In genomic region chr20:58888521-58889333, GRCh38 we compare ENCODE assay signal across 8 cellular contexts. TPM values are rescaled to one million over a fixed set of nuclear protein-coding genes. Genes with fewer than 3 reads are reported as not detected.
DNase-seq lines count a peak whose midpoint lies in the region; ATAC-seq and TF ChIP-seq lines count a peak whose summit lies in the region.

No MANE protein-coding gene starts in this region.

- TF ChIP-seq CTCF in CD14-positive monocyte (IDR thresholded peaks at IDR 0.05) (no peak), fibroblast of villous mesenchyme (IDR thresholded peaks at IDR 0.05; ENCODE audit: insufficient read depth, low read depth, low read length) (no peak), neural crest cell (conservative IDR thresholded peaks at IDR 0.05) (no peak)

- H3K4me3 ChIP-seq in HUES48 (ENCODE audit: low read depth, low read length), result peak overlapping the region; percentile 87
- H3K4me3 ChIP-seq in fibroblast of villous mesenchyme (ENCODE audit: low read depth, low read length), result peak overlapping the region; percentile 77
- peak overlapping the region; percentile 81 to 85 for H3K4me3 ChIP-seq in stomach smooth muscle (ENCODE audit: low read length in 2 of 2)

- H3K36me3 ChIP-seq in HUES48 (ENCODE audit: control insufficient read depth, insufficient read depth, low read length), result peaks cover 16% of the 10 kb centered on the region
- no peaks in the 10 kb centered on the region for H3K36me3 ChIP-seq in stomach smooth muscle (ENCODE audit: control insufficient read depth in 2 of 2, insufficient read depth in 2 of 2, low read length in 2 of 2)

- H3K27me3 Mint-ChIP-seq in CD14-positive monocyte (ENCODE audit: low read depth in 3 of 3) (peaks cover 2 to 7% (median 3%) of the 10 kb centered on the region in 3 donors), neural crest cell (ENCODE audit: low read depth) (peaks cover 9% of the 10 kb centered on the region)

- H3K9ac ChIP-seq in HUES48 (ENCODE audit: low read depth, low read length), result peak overlapping the region; percentile 82
- peak overlapping the region; percentile 64 to 75 for H3K9ac ChIP-seq in stomach smooth muscle (ENCODE audit: low read length in 2 of 2)

- peak overlapping the region in 4 of 7 donors; percentile 32 to 75 (median 58) for H3K27ac Mint-ChIP-seq in CD14-positive monocyte
- H3K27ac Mint-ChIP-seq in neural crest cell (ENCODE audit: unreplicated experiment), result no peak overlapping the region

- H3K4me3 Mint-ChIP-seq in CD14-positive monocyte (peak overlapping the region; percentile 77 to 82), neural crest cell (peak overlapping the region; percentile 94)

- intact Hi-C loops in CD14-positive monocyte (cut with micrococcal nuclease), result loop anchor here in 1 of 2 donors (10.0 kb wide), 1 partner anchor 116 kb away; the partner anchor contains the start of gene CTSZ

- H3K4me1 Mint-ChIP-seq in CD14-positive monocyte, result peaks cover 15% of the 10 kb centered on the region
- H3K4me1 Mint-ChIP-seq in neural crest cell, result peaks cover 25% of the 10 kb centered on the region

- ATAC-seq in GM19463 (IDR thresholded peaks at IDR 0.05; ENCODE audit: unreplicated experiment), result peak; percentile 37

- H3K9me3 ChIP-seq in HUES48 (ENCODE audit: control insufficient read depth, insufficient read depth, low read length) (no peaks in the 10 kb centered on the region), stomach smooth muscle (ENCODE audit: control insufficient read depth in 2 of 2, low read length in 2 of 2) (no peaks in the 10 kb centered on the region)

- DNase-seq in CD14-positive monocyte (ENCODE audit: low spot score) (peak; percentile 79), RPMI8226 (peak; percentile 87), fibroblast of villous mesenchyme (ENCODE audit: low read depth) (peak; percentile 89), neural crest cell (ENCODE audit: low read depth, low spot score) (peak; percentile 78)
- peak; percentile 77 for DNase-seq in activated effector memory CD4-positive, alpha-beta T cell treated with Interleukin-2 at 50 U/mL for 16 hours

- H3K36me3 Mint-ChIP-seq in CD14-positive monocyte, result no peaks in the 10 kb centered on the region
- peaks cover 7% of the 10 kb centered on the region for H3K36me3 Mint-ChIP-seq in neural crest cell (ENCODE audit: low read depth)

- no peaks in the 10 kb centered on the region for H3K9me3 Mint-ChIP-seq in CD14-positive monocyte
- H3K9me3 Mint-ChIP-seq in neural crest cell, result no peaks in the 10 kb centered on the region

- H3K27me3 ChIP-seq in HUES48 (ENCODE audit: control insufficient read depth, insufficient read depth, low read length) (no peaks in the 10 kb centered on the region; the same call in 1 of the 2 replicates), stomach smooth muscle (ENCODE audit: control insufficient read depth in 1 of 2, insufficient read depth in 2 of 2, low read length in 2 of 2) (no peaks in the 10 kb centered on the region)

- H3K27ac ChIP-seq in HUES48 (ENCODE audit: low read depth, low read length) (no peak overlapping the region), stomach smooth muscle (ENCODE audit: low read length) (no peak overlapping the region)

- peaks cover 18% of the 10 kb centered on the region for H3K4me1 ChIP-seq in HUES48 (ENCODE audit: control insufficient read depth, insufficient read depth, low read length)
- peaks cover 8% of the 10 kb centered on the region for H3K4me1 ChIP-seq in stomach smooth muscle (ENCODE audit: control insufficient read depth, insufficient read depth, low read length)

RNA-seq across cellular contexts. Expression of gene GNAS, which starts 36.2 kb away (rescaled TPM):
- polyA plus RNA-seq in CD14-positive monocyte, result 100 to 1,000 TPM; 109 to 124 TPM
- total RNA-seq in fibroblast of villous mesenchyme, result 345 and 361 TPM in 2 replicates
- total RNA-seq in neural crest cell, result 1,339 and 1,425 TPM in 2 replicates

RNA-seq across cellular contexts. Expression of gene GNAS-AS1, which starts 38.0 kb away (rescaled TPM):
- not detected for polyA plus RNA-seq in CD14-positive monocyte
- 0.43 and 0.64 TPM in 2 replicates for total RNA-seq in fibroblast of villous mesenchyme
- 3.8 and 6.3 TPM in 2 replicates for total RNA-seq in neural crest cell
